In the genomic region with DNA sequence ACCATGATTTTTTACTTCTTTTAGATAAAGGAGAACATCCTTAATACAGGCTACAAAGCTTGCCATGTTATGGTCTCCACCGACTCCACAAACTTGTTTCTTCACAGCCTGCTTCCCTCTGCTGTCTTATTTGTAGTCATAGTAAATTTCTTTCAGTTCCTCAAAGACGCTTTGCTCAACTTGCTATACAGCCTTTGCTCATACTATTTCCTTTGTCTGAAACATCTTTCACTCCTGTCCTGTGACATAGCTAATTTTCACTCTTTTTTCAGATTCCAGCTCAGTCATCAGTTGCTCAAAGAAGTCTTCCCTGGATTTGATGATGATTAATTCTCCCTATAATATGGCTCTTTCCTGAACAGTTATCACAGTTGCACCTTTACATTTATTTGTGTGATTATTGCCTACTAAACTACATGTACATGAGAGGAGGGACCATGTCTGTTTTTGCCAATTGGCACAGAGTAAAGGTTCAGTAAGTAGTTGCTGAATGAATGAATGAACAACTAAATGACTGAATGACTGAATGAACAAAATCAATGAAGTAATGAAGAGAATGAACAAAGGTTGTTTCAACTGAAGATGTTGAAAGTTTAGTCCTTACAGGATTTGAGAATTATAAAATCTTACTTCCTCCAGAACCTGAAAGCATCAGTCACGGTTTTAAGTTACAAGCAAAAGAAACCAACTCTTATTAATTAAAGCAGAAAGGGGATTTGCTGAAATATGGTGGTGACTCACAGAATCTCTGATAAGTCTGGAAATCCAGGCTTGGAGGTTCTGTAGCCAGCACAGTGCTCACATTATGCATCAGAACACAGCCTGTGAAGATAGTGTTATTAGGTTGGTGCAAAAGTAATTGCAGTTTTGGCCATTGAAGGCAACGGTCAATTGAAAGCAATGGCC, we compare ENCODE assay signal across 11 cellular contexts.
A peak's percentile ranks its signal among the peaks of the same experiment; 100 is the strongest.
DNase-seq lines count a peak whose midpoint lies in the region; ATAC-seq, FAIRE-seq and TF ChIP-seq lines count a peak whose summit lies in the region.
"Had no signal": no experiment of that assay in that cellular context is flagged by ENCODE, and none has a peak within 500 bp of the region (broad histone marks: within the 10 kb centered on the region; RNA-seq: fewer than 3 reads in every experiment).

No MANE protein-coding gene starts in this region.

- H3K27me3 ChIP-seq in left lung: no peaks in the 10 kb centered on the region
- H3K27me3 ChIP-seq: vagina had no signal

- no peak overlapping the region for H3K4me3 Mint-ChIP-seq in activated T-cell treated with anti-CD3 and anti-CD28 coated beads, Interleukin-2, amount 50 U/mL, for 24 hours

- H3K36me3 Mint-ChIP-seq in activated T-cell treated with anti-CD3 and anti-CD28 coated beads, Interleukin-2, amount 50 U/mL, for 24 hours (ENCODE audit: low read depth): no peaks in the 10 kb centered on the region

- DNase-seq in GM18507 (ENCODE audit: extremely low spot score, insufficient read length, low read depth): no peak
- DNase-seq in astrocyte of the spinal cord (ENCODE audit: low read depth, low spot score): peak; percentile 24
- no peak for DNase-seq in HuH-7 (ENCODE audit: low spot score)
- DNase-seq in left lung: no peak
- no peak for DNase-seq in activated naive CD4-positive, alpha-beta T cell (lab: John Stamatoyannopoulos, UW)
- DNase-seq in activated T-cell treated with anti-CD3 and anti-CD28 coated beads, Interleukin-2, amount 50 U/mL, for 24 hours: no peak
- DNase-seq: midbrain, NCI-H2107 had no signal

- no peak for TF ChIP-seq CTCF in astrocyte of the spinal cord (IDR thresholded peaks at IDR 0.05; ENCODE audit: low read depth, low read length)
- TF ChIP-seq CTCF in left lung (IDR thresholded peaks at IDR 0.05): no peak

- no peaks in the 10 kb centered on the region for H3K9me3 Mint-ChIP-seq in activated T-cell treated with anti-CD3 and anti-CD28 coated beads, Interleukin-2, amount 50 U/mL, for 24 hours

- no peak overlapping the region for H3K27ac ChIP-seq in left lung
- H3K27ac ChIP-seq: vagina had no signal

- no peaks in the 10 kb centered on the region for H3K27me3 Mint-ChIP-seq in activated T-cell treated with anti-CD3 and anti-CD28 coated beads, Interleukin-2, amount 50 U/mL, for 24 hours

- in situ Hi-C loops in astrocyte of the spinal cord (cut with HindIII; ENCODE audit: low sequenced_read_pairs): no loop called here

- intact Hi-C loops in left lung (cut with DNase I): no loop called here

- ATAC-seq in GM21576 (IDR thresholded peaks at IDR 0.05; ENCODE audit: unreplicated experiment) (peak; percentile 94), HG03342 (IDR thresholded peaks at IDR 0.05; ENCODE audit: unreplicated experiment) (peak; percentile 90), left lung (no peak)

- peak; percentile 82 for FAIRE-seq in GM18507 (lab: Jason Lieb, UNC)

- no peaks in the 10 kb centered on the region for H3K4me1 ChIP-seq in left lung
- H3K4me1 ChIP-seq: vagina had no signal

- H3K4me3 ChIP-seq in astrocyte of the spinal cord (ENCODE audit: low read depth, low read length): no peak overlapping the region
- H3K4me3 ChIP-seq in left lung: no peak overlapping the region
- H3K4me3 ChIP-seq: vagina had no signal

- no peaks in the 10 kb centered on the region for H3K9me3 ChIP-seq in left lung
- H3K9me3 ChIP-seq: vagina had no signal

- H3K36me3 ChIP-seq in left lung: no peaks in the 10 kb centered on the region
- H3K36me3 ChIP-seq: vagina had no signal

- H3K4me1 Mint-ChIP-seq in activated T-cell treated with anti-CD3 and anti-CD28 coated beads, Interleukin-2, amount 50 U/mL, for 24 hours (ENCODE audit: low read depth): no peaks in the 10 kb centered on the region

- no peak overlapping the region for H3K27ac Mint-ChIP-seq in activated T-cell treated with anti-CD3 and anti-CD28 coated beads, Interleukin-2, amount 50 U/mL, for 24 hours
